ENCODE assay signal across 10 cellular contexts in genomic region chr3:98784666-98785600, GRCh38. TPM values are rescaled to one million over a fixed set of nuclear protein-coding genes. Genes with fewer than 3 reads are reported as not detected.
A peak's percentile ranks its signal among the peaks of the same experiment; 100 is the strongest.
DNase-seq lines count a peak whose midpoint lies in the region; ATAC-seq and TF ChIP-seq lines count a peak whose summit lies in the region.
"Had no signal": no experiment of that assay in that cellular context is flagged by ENCODE, and none has a peak within 500 bp of the region (broad histone marks: within the 10 kb centered on the region; RNA-seq: fewer than 3 reads in every experiment).

No MANE protein-coding gene starts in this region.

- H3K9me3 ChIP-seq in SJCRH30 (replicated peaks) (no peaks in the 10 kb centered on the region), gastrocnemius medialis (no peaks in the 10 kb centered on the region)

- intact Hi-C loops in gastrocnemius medialis (cut with DNase I; ENCODE audit: low total_unique reads), result no loop called here

- TF ChIP-seq POLR2A in gastrocnemius medialis (IDR thresholded peaks at IDR 0.05), result no peak

- in situ Hi-C loops in gastrocnemius medialis (cut with MboI; ENCODE audit: low sequenced_read_pairs in 4 of 4), result no loop called here

- no peak for TF ChIP-seq CTCF in fibroblast of villous mesenchyme (IDR thresholded peaks at IDR 0.05; ENCODE audit: insufficient read depth, low read depth, low read length)
- no peak for TF ChIP-seq CTCF in gastrocnemius medialis (IDR thresholded peaks at IDR 0.05 in 4 of 5, conservative IDR thresholded peaks at IDR 0.05 in 1 of 5)

- H3K4me1 ChIP-seq in SJCRH30 (peaks cover 20% of the 10 kb centered on the region), gastrocnemius medialis (peaks cover 28 to 48% of the 10 kb centered on the region in 2 donors)

- no peaks in the 10 kb centered on the region for H3K27me3 ChIP-seq in SJCRH30
- no peaks in the 10 kb centered on the region for H3K27me3 ChIP-seq in gastrocnemius medialis

- H3K36me3 ChIP-seq in SJCRH30, result no peaks in the 10 kb centered on the region
- H3K36me3 ChIP-seq in gastrocnemius medialis, result no peaks in the 10 kb centered on the region

- DNase-seq in GM04504 (ENCODE audit: low read depth) (peak; percentile 57), SJCRH30 (no peak), fibroblast of villous mesenchyme (ENCODE audit: low read depth) (peak; percentile 94), gastrocnemius medialis (no peak), NCI-H1694 treated with DMSO at 0.1 percent for 48 hours (lab: John Stamatoyannopoulos, UW) (no peak), activated T-cell treated with anti-CD3 and anti-CD28 coated beads for 4 hours (no peak), HT-29 (ENCODE audit: low spot score) (no peak)
- DNase-seq: NCI-H2107 had no signal

- H3K27ac ChIP-seq in SJCRH30 (peak overlapping the region; percentile 54), gastrocnemius medialis (peak overlapping the region; percentile 3 to 42 (median 37))

- peak; percentile 84 for ATAC-seq in gastrocnemius medialis
- no peak for ATAC-seq in GM21381 (IDR thresholded peaks at IDR 0.05; ENCODE audit: unreplicated experiment)

- H3K4me3 ChIP-seq in SJCRH30 (no peak overlapping the region), fibroblast of villous mesenchyme (ENCODE audit: low read depth, low read length) (no peak overlapping the region), gastrocnemius medialis (no peak overlapping the region)

RNA-seq across cellular contexts. Expression of gene ST3GAL6, which starts 21.8 kb away (rescaled TPM):
- 17.1 and 17.6 TPM in 2 replicates for total RNA-seq in SJCRH30 (2014; rRNA removed; shearing (Covaris generic))
- total RNA-seq in fibroblast of villous mesenchyme (3.9 and 5.2 TPM in 2 replicates), gastrocnemius medialis (10 to 100 TPM in 2 of 4 donors, 1 to 10 TPM in 2; 7.4 to 15.0 (median 11.3) TPM)
- 0.25 and 3.6 TPM in 2 replicates for total RNA-seq in HT-29 (2014; rRNA removed; shearing (Covaris generic))
- total RNA-seq: T-helper 1 cell treated with Interleukin-12 subunit alpha and Interleukin-12 subunit beta and Interleukin-4 antibody, amounts not matched to agents 30 ng/mL and 1 ng/mL, for 36 hours had no signal

Comparison
In these comparisons a context has a peak if more than half of its experiments do, and no peak if none do; other contexts are left out.
1. DNase-seq: peak in GM04504 (single experiment) and fibroblast of villous mesenchyme (single experiment); none in SJCRH30 (0 of 2), gastrocnemius medialis (0 of 2), NCI-H1694 treated with DMSO at 0.1 percent for 48 hours (single experiment), activated T-cell treated with anti-CD3 and anti-CD28 coated beads for 4 hours (single experiment) and HT-29 (single experiment).